ENCODE assay signal across 9 cellular contexts in genomic region chr11:124837491-124837856, GRCh38. TPM values are rescaled to one million over a fixed set of nuclear protein-coding genes. Genes with fewer than 3 reads are reported as not detected.
DNase-seq lines count a peak whose midpoint lies in the region; ATAC-seq and TF ChIP-seq lines count a peak whose summit lies in the region.
"Had no signal": no experiment of that assay in that cellular context is flagged by ENCODE, and none has a peak within 500 bp of the region (broad histone marks: within the 10 kb centered on the region; RNA-seq: fewer than 3 reads in every experiment).

No MANE protein-coding gene starts in this region.

- H3K4me3 Mint-ChIP-seq in activated CD4-positive, alpha-beta T cell treated with anti-CD3 and anti-CD28 coated beads, Interleukin-2, amount 10 ng/mL, durations not matched to agents 24 days and 14 days = no peak overlapping the region
- H3K4me3 Mint-ChIP-seq in stimulated activated memory B cell treated with anti-CD40 and anti-IgM and Interleukin-4, amounts not matched to agents 10 μg/mL and 1 μg/mL and 100 μg/mL, for 72 hours = no peak overlapping the region

- WGBS in lung, 2 donors = 5 to 12% methylated on average over 3 of the region's 3 CpGs

- intact Hi-C loops in activated CD4-positive, alpha-beta T cell treated with anti-CD3 and anti-CD28 coated beads, Interleukin-2, amount 10 ng/mL, durations not matched to agents 24 days and 14 days (cut with micrococcal nuclease) = loop anchor here (1.0 to 2.0 kb wide), 6 partner anchors 29 to 193 kb away; partner anchors contain the start of gene MSANTD2

- H3K27ac Mint-ChIP-seq in activated CD4-positive, alpha-beta T cell treated with anti-CD3 and anti-CD28 coated beads, Interleukin-2, amount 10 ng/mL, durations not matched to agents 24 days and 14 days = no peak overlapping the region
- H3K27ac Mint-ChIP-seq in stimulated activated memory B cell treated with anti-CD40 and anti-IgM and Interleukin-4, amounts not matched to agents 10 μg/mL and 1 μg/mL and 100 μg/mL, for 72 hours = no peak overlapping the region

- no peaks in the 10 kb centered on the region for H3K9me3 Mint-ChIP-seq in activated CD4-positive, alpha-beta T cell treated with anti-CD3 and anti-CD28 coated beads, Interleukin-2, amount 10 ng/mL, durations not matched to agents 24 days and 14 days
- H3K9me3 Mint-ChIP-seq in stimulated activated memory B cell treated with anti-CD40 and anti-IgM and Interleukin-4, amounts not matched to agents 10 μg/mL and 1 μg/mL and 100 μg/mL, for 72 hours = no peaks in the 10 kb centered on the region
- H3K9me3 Mint-ChIP-seq: central memory CD8-positive, alpha-beta T cell had no signal

- peaks cover 74% of the 10 kb centered on the region for H3K27me3 Mint-ChIP-seq in activated CD4-positive, alpha-beta T cell treated with anti-CD3 and anti-CD28 coated beads, Interleukin-2, amount 10 ng/mL, durations not matched to agents 24 days and 14 days
- H3K27me3 Mint-ChIP-seq in stimulated activated memory B cell treated with anti-CD40 and anti-IgM and Interleukin-4, amounts not matched to agents 10 μg/mL and 1 μg/mL and 100 μg/mL, for 72 hours = peaks cover 67% of the 10 kb centered on the region

- H3K36me3 ChIP-seq in lung (ENCODE audit: control insufficient read depth in 2 of 2, insufficient read depth in 2 of 2, low read length in 2 of 2) = no peaks in the 10 kb centered on the region

- peak; percentile 64 for DNase-seq in activated CD4-positive, alpha-beta T cell treated with anti-CD3 and anti-CD28 coated beads, Interleukin-2, amount 10 ng/mL, durations not matched to agents 24 days and 14 days
- DNase-seq in activated CD4-positive, alpha-beta T cell treated with anti-CD3 and anti-CD28 coated beads for 4 hours = no peak
- peak; percentile 77 for DNase-seq in NCI-H82 (lab: John Stamatoyannopoulos, UW)
- DNase-seq in caudate nucleus (lab: John Stamatoyannopoulos, UW) = peak in 10 of 61 donors; percentile 2 to 58 (median 27)
- no peak for DNase-seq in lung (ENCODE audit: low spot score)
- no peak for DNase-seq in NCI-H2029 (lab: John Stamatoyannopoulos, UW)

- H3K36me3 Mint-ChIP-seq in activated CD4-positive, alpha-beta T cell treated with anti-CD3 and anti-CD28 coated beads, Interleukin-2, amount 10 ng/mL, durations not matched to agents 24 days and 14 days (ENCODE audit: low read depth) = no peaks in the 10 kb centered on the region
- H3K36me3 Mint-ChIP-seq in stimulated activated memory B cell treated with anti-CD40 and anti-IgM and Interleukin-4, amounts not matched to agents 10 μg/mL and 1 μg/mL and 100 μg/mL, for 72 hours = no peaks in the 10 kb centered on the region

- H3K4me1 Mint-ChIP-seq in activated CD4-positive, alpha-beta T cell treated with anti-CD3 and anti-CD28 coated beads, Interleukin-2, amount 10 ng/mL, durations not matched to agents 24 days and 14 days = peaks cover 13% of the 10 kb centered on the region
- peaks cover 28% of the 10 kb centered on the region for H3K4me1 Mint-ChIP-seq in stimulated activated memory B cell treated with anti-CD40 and anti-IgM and Interleukin-4, amounts not matched to agents 10 μg/mL and 1 μg/mL and 100 μg/mL, for 72 hours

- peak overlapping the region; percentile 3 for H3K27ac ChIP-seq in caudate nucleus (ENCODE audit: low read depth, low read length)
- H3K27ac ChIP-seq in lung (ENCODE audit: low read depth in 1 of 2, low read length in 1 of 2) = no peak overlapping the region

- no peaks in the 10 kb centered on the region for H3K9me3 ChIP-seq in lung (ENCODE audit: control insufficient read depth in 2 of 2, insufficient read depth in 1 of 2, low read length in 1 of 2)

- TF ChIP-seq CTCF in lung (IDR thresholded peaks at IDR 0.05; ENCODE audit: control extremely low read depth, extremely low read depth) = peak; percentile 38

- H3K4me1 ChIP-seq in lung (ENCODE audit: control insufficient read depth in 2 of 2, insufficient read depth in 2 of 2, low read length in 2 of 2) = peaks cover 0 to 8% of the 10 kb centered on the region in 2 donors

- H3K4me3 ChIP-seq in lung = no peak overlapping the region

- no peaks in the 10 kb centered on the region for H3K27me3 ChIP-seq in lung (ENCODE audit: control insufficient read depth, insufficient read depth)

- ATAC-seq in HG03280 (IDR thresholded peaks at IDR 0.05; ENCODE audit: unreplicated experiment) (peak; percentile 36), lung (ENCODE audit: insufficient read depth, low FRiP score) (no peak)
- no peak for ATAC-seq in stimulated activated memory B cell treated with anti-CD40 and anti-IgM and Interleukin-4, amounts not matched to agents 10 μg/mL and 1 μg/mL and 100 μg/mL, for 72 hours

RNA-seq across cellular contexts. Expression of gene ROBO3, which starts 27.8 kb away (rescaled TPM):
- total RNA-seq in activated CD4-positive, alpha-beta T cell treated with anti-CD3 and anti-CD28 coated beads, Interleukin-2, amount 10 ng/mL, durations not matched to agents 24 days and 14 days = 6.5 and 7.7 TPM in 2 replicates
- total RNA-seq in lung = 10 to 100 TPM; 16.7 to 16.8 TPM
- 10 to 100 TPM in 1 of 2 donors, 1 to 10 TPM in 1; 9.3 to 13.5 TPM for polyA plus RNA-seq in lung

RNA-seq across cellular contexts. Expression of gene MSANTD2, which starts 37.3 kb away (rescaled TPM):
- total RNA-seq in activated CD4-positive, alpha-beta T cell treated with anti-CD3 and anti-CD28 coated beads, Interleukin-2, amount 10 ng/mL, durations not matched to agents 24 days and 14 days = 10.6 TPM in 2 replicates
- 10 to 100 TPM; 15.0 to 33.6 TPM for total RNA-seq in lung
- 10 to 100 TPM in 1 of 2 donors, 1 to 10 TPM in 1; 3.9 to 16.4 TPM for polyA plus RNA-seq in lung

Comparison
In these comparisons a context has a peak if more than half of its experiments do, and no peak if none do; other contexts are left out.
1. DNase-seq: peak in activated CD4-positive, alpha-beta T cell treated with anti-CD3 and anti-CD28 coated beads, Interleukin-2, amount 10 ng/mL, durations not matched to agents 24 days and 14 days (single experiment) and NCI-H82 (single experiment); none in activated CD4-positive, alpha-beta T cell treated with anti-CD3 and anti-CD28 coated beads for 4 hours (0 of 2), lung (single experiment) and NCI-H2029 (single experiment).